10 cellular contexts compared by ENCODE assay signal in genomic region chr2:54271843-54272600, GRCh38. TPM values are rescaled to one million over a fixed set of nuclear protein-coding genes. Genes with fewer than 3 reads are reported as not detected.
DNase-seq lines count a peak whose midpoint lies in the region; ATAC-seq and TF ChIP-seq lines count a peak whose summit lies in the region.
"Had no signal": no experiment of that assay in that cellular context is flagged by ENCODE, and none has a peak within 500 bp of the region (broad histone marks: within the 10 kb centered on the region; RNA-seq: fewer than 3 reads in every experiment).

No MANE protein-coding gene starts in this region.

- H3K4me1 Mint-ChIP-seq in stimulated activated memory B cell treated with anti-CD40 and anti-IgM and Interleukin-4, amounts not matched to agents 10 μg/mL and 1 μg/mL and 100 μg/mL, for 72 hours = peaks cover 20% of the 10 kb centered on the region
- H3K4me1 Mint-ChIP-seq in CD14-positive monocyte (no peaks in the 10 kb centered on the region), HFFc6 (ENCODE audit: low read depth) (no peaks in the 10 kb centered on the region)

- ATAC-seq in HG02678 (IDR thresholded peaks at IDR 0.05; ENCODE audit: unreplicated experiment) (peak; percentile 94), HG03565 (IDR thresholded peaks at IDR 0.05; ENCODE audit: unreplicated experiment) (peak; percentile 93)
- peak; percentile 96 for ATAC-seq in stimulated activated memory B cell treated with anti-CD40 and anti-IgM and Interleukin-4, amounts not matched to agents 10 μg/mL and 1 μg/mL and 100 μg/mL, for 72 hours
- ATAC-seq: A549 had no signal

- no peaks in the 10 kb centered on the region for H3K27me3 Mint-ChIP-seq in stimulated activated memory B cell treated with anti-CD40 and anti-IgM and Interleukin-4, amounts not matched to agents 10 μg/mL and 1 μg/mL and 100 μg/mL, for 72 hours
- H3K27me3 Mint-ChIP-seq in CD14-positive monocyte (ENCODE audit: low read depth in 3 of 3) = peaks cover 0 to 1% (median 0%) of the 10 kb centered on the region in 3 donors
- H3K27me3 Mint-ChIP-seq in HFFc6 (ENCODE audit: insufficient read depth) = no peaks in the 10 kb centered on the region

- DNase-seq in SKM-1 treated with dmso at 0.1 percent for 144 hours (lab: John Stamatoyannopoulos, UW; ENCODE audit: unreplicated experiment) (peak; percentile 38), SKM-1 (lab: John Stamatoyannopoulos, UW; ENCODE audit: unreplicated experiment) (no peak), CD14-positive monocyte (ENCODE audit: low spot score) (no peak), HFFc6 (no peak), kidney tubule cell (ENCODE audit: low spot score) (no peak)

- TF ChIP-seq CTCF in CD14-positive monocyte (IDR thresholded peaks at IDR 0.05) (no peak), HFFc6 (IDR thresholded peaks at IDR 0.05) (no peak)

- H3K4me3 Mint-ChIP-seq in stimulated activated memory B cell treated with anti-CD40 and anti-IgM and Interleukin-4, amounts not matched to agents 10 μg/mL and 1 μg/mL and 100 μg/mL, for 72 hours = no peak overlapping the region
- no peak overlapping the region for H3K4me3 Mint-ChIP-seq in CD14-positive monocyte
- H3K4me3 Mint-ChIP-seq in HFFc6 = no peak overlapping the region

- intact Hi-C loops in CD14-positive monocyte (cut with micrococcal nuclease) = loop anchor here in 1 of 2 donors (10.0 kb wide), 1 partner anchor 1873 kb away; no protein-coding TSS in a partner anchor

- H3K36me3 Mint-ChIP-seq in stimulated activated memory B cell treated with anti-CD40 and anti-IgM and Interleukin-4, amounts not matched to agents 10 μg/mL and 1 μg/mL and 100 μg/mL, for 72 hours = no peaks in the 10 kb centered on the region
- H3K36me3 Mint-ChIP-seq in CD14-positive monocyte (peaks cover 1 to 2% of the 10 kb centered on the region in 2 donors), HFFc6 (ENCODE audit: low read depth) (no peaks in the 10 kb centered on the region)

- no peaks in the 10 kb centered on the region for H3K9me3 Mint-ChIP-seq in stimulated activated memory B cell treated with anti-CD40 and anti-IgM and Interleukin-4, amounts not matched to agents 10 μg/mL and 1 μg/mL and 100 μg/mL, for 72 hours
- H3K9me3 Mint-ChIP-seq in CD14-positive monocyte (peaks cover 0 to 4% (median 0%) of the 10 kb centered on the region in 7 donors), HFFc6 (no peaks in the 10 kb centered on the region)

- H3K27ac Mint-ChIP-seq in stimulated activated memory B cell treated with anti-CD40 and anti-IgM and Interleukin-4, amounts not matched to agents 10 μg/mL and 1 μg/mL and 100 μg/mL, for 72 hours = peak overlapping the region; percentile 82
- H3K27ac Mint-ChIP-seq in CD14-positive monocyte = no peak overlapping the region
- H3K27ac Mint-ChIP-seq in HFFc6 = no peak overlapping the region

RNA-seq across cellular contexts. Expression of gene TSPYL6, which starts 16.0 kb away (rescaled TPM):
- not detected for polyA plus RNA-seq in CD14-positive monocyte
- not detected for total RNA-seq in HFFc6 (2021; fragmentation: NEBNext Ultra II Directional; extraction: Animal tissue kit (Norgen Biotek cat#: 25700))
- total RNA-seq: SJSA1 had no signal
- polyA plus RNA-seq: A549 had no signal
